8 cellular contexts compared by ENCODE assay signal in genomic region chr6:100862063-100862462, GRCh38.
"Had no signal": no experiment of that assay in that cellular context is flagged by ENCODE, and none has a peak within 500 bp of the region (broad histone marks: within the 10 kb centered on the region; RNA-seq: fewer than 3 reads in every experiment).

No MANE protein-coding gene starts in this region.

- H3K4me3 Mint-ChIP-seq: IgD-negative memory B cell had no signal

- H3K4me3 ChIP-seq: K562 had no signal

- H3K27ac Mint-ChIP-seq: IgD-negative memory B cell had no signal

- H3K4me1 Mint-ChIP-seq: IgD-negative memory B cell had no signal

- H3K9ac ChIP-seq: KMS-11 had no signal

- FAIRE-seq: HTR-8/SVneo, K562 had no signal

- DNase-seq: IMR-90, Karpas-422, KG1 had no signal

- H3K4me2 ChIP-seq: KMS-11 had no signal

- H3K27me3 Mint-ChIP-seq: IgD-negative memory B cell had no signal

- H3K27ac ChIP-seq: HL-60, KMS-11 had no signal

- ATAC-seq: K562 had no signal
